1 cellular context compared by ENCODE assay signal in genomic region chr21:44462834-44463200, GRCh38.
TF ChIP-seq lines count a peak whose summit lies in the region.

No MANE protein-coding gene starts in this region.

TF ChIP-seq in GM23338, 12 proteins besides CTCF, POLR2A, EP300 and RAD21 (continued from another document):
- TF ChIP-seq ZNF462 (CRISPR knock-in tag; IDR thresholded peaks at IDR 0.05) = no peak
- no peak for TF ChIP-seq CREB1 (CRISPR knock-in tag; IDR thresholded peaks at IDR 0.05; ENCODE audit: low read depth)
- no peak for TF ChIP-seq EZH2phosphoT487 (IDR thresholded peaks at IDR 0.05; ENCODE audit: unreplicated experiment)
- TF ChIP-seq JUNB (IDR thresholded peaks at IDR 0.05; ENCODE audit: unreplicated experiment) = no peak
- no peak for TF ChIP-seq REST (IDR thresholded peaks at IDR 0.05; ENCODE audit: unreplicated experiment)
- TF ChIP-seq POLR2AphosphoS5 (IDR thresholded peaks at IDR 0.05; ENCODE audit: low read depth) = no peak
- TF ChIP-seq NANOG (IDR thresholded peaks at IDR 0.05; ENCODE audit: borderline replicate concordance) = no peak
- TF ChIP-seq ZNF331 (CRISPR knock-in tag; IDR thresholded peaks at IDR 0.05; ENCODE audit: low read depth) = no peak
